Comparison of ENCODE assay signal across 3 cellular contexts in genomic region chr1:83922431-83922830, GRCh38.
A peak's percentile ranks its signal among the peaks of the same experiment; 100 is the strongest.
TF ChIP-seq lines count a peak whose summit lies in the region.

No MANE protein-coding gene starts in this region.

TF ChIP-seq in HEK293, 187 proteins besides CTCF, POLR2A, EP300 and RAD21 (continued from another document):
- TF ChIP-seq ZFHX2 (tag by site-specific recombination; conservative IDR thresholded peaks at IDR 0.05) (no peak), SCRT2 (tag by site-specific recombination; IDR thresholded peaks at IDR 0.05) (0 out of 2 replicates have a peak, but pooled peaks have one; percentile 50), ZNF404 (tag by site-specific recombination; IDR thresholded peaks at IDR 0.05) (no peak), GLIS2 (tag by site-specific recombination; IDR thresholded peaks at IDR 0.05) (no peak), PRDM6 (tag by site-specific recombination; IDR thresholded peaks at IDR 0.05) (no peak)

TF ChIP-seq in IMR-90, 13 proteins besides CTCF, POLR2A, EP300 and RAD21 (continued from another document):
- 0 out of 2 replicates have a peak, but pooled peaks have one; percentile 30 for TF ChIP-seq NFE2L2 (IDR thresholded peaks at IDR 0.05; ENCODE audit: low read depth, low read length)
TF ChIP-seq in IMR-90: peak in this region for 1.

TF ChIP-seq in K562, 482 proteins besides CTCF, POLR2A, EP300 and RAD21 (continued from another document):
- TF ChIP-seq SRF (CRISPR knock-in tag; IDR thresholded peaks at IDR 0.05) = no peak
- no peak for TF ChIP-seq ZNF232 (CRISPR knock-in tag; IDR thresholded peaks at IDR 0.05)
- peak; percentile 54; the same call in 1 of the 2 replicates for TF ChIP-seq ZNF316 (IDR thresholded peaks at IDR 0.05)
- TF ChIP-seq SMARCA5 (IDR thresholded peaks at IDR 0.05) = no peak
- TF ChIP-seq NFE2 (IDR thresholded peaks at IDR 0.05; ENCODE audit: low read depth) = peak; percentile 34; the same call in 1 of the 2 replicates
- no peak for TF ChIP-seq KLF1 (tag; IDR thresholded peaks at IDR 0.05)
- no peak for TF ChIP-seq ZNF764 (CRISPR knock-in tag; IDR thresholded peaks at IDR 0.05; ENCODE audit: low read depth)
- peak; percentile 51; the same call in 1 of the 2 replicates for TF ChIP-seq NFE2L1 (tag; IDR thresholded peaks at IDR 0.05; ENCODE audit: borderline replicate concordance, low read depth)
- TF ChIP-seq MAFG (tag; conservative IDR thresholded peaks at IDR 0.05) = peak; percentile 81
- TF ChIP-seq C11orf30 (IDR thresholded peaks at IDR 0.05; ENCODE audit: low read depth) = peak; percentile 47; the same call in 1 of the 2 replicates
